ENCODE assay signal across 21 cellular contexts in the genomic region with DNA sequence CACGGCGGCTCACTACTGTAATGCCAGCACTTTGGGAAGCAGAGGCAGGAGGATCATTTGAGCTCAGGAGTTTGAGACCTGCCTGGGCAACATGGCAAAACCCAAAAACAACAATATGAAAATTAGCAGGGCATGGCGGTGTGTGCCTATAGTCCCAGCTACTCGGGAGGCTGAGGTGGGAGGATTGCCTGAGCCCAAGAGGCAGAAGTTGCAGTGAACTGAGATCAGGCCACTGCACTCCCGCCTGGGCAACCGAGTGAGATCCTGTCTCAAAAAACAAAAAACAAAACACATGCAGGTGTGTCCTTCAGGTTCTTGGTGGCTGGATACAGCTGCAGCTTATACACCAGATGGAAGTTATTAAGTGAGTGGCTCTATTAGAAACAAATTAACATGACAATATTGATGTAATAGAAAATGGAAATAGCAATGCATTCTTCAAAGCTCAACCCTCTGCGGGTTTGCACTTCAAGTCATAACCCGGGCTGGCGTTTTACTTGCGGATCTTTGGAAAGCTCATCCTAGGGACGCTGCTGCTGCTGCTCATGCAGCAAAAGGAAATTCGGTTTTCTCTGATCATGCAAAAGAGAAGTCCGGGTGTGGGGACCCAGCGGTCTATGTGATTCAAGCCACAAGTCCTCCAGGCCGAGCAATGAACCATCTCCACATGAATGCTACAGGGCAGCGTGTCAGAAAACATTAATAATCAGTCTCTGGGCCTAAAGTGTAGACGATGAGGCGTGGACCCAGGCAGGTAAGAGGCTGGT.
DNase-seq lines count a peak whose midpoint lies in the region; ATAC-seq, FAIRE-seq and TF ChIP-seq lines count a peak whose summit lies in the region.
"Had no signal": no experiment of that assay in that cellular context is flagged by ENCODE, and none has a peak within 500 bp of the region (broad histone marks: within the 10 kb centered on the region; RNA-seq: fewer than 3 reads in every experiment).

No MANE protein-coding gene starts in this region.

- H3K4me2 ChIP-seq in IMR-90 (ENCODE audit: low read depth, low read length), result no peak overlapping the region
- H3K4me2 ChIP-seq in mesenchymal stem cell (ENCODE audit: low read length, poor library complexity, severe bottlenecking), result no peak overlapping the region

- H3K4me1 ChIP-seq in IMR-90 (ENCODE audit: control insufficient read depth, insufficient read depth, low read length) (peaks cover 10% of the 10 kb centered on the region), mesenchymal stem cell (ENCODE audit: control insufficient read depth, insufficient read depth, low read depth, low read length) (peaks cover 19% of the 10 kb centered on the region), subcutaneous abdominal adipose tissue (ENCODE audit: control insufficient read depth in 5 of 5, insufficient read depth in 5 of 5, low read length in 5 of 5) (peaks cover 5 to 53% (median 41%) of the 10 kb centered on the region in 5 donors)

- H3K36me3 ChIP-seq in IMR-90 (ENCODE audit: control insufficient read depth, insufficient read depth, low read length) (no peaks in the 10 kb centered on the region), mesenchymal stem cell (ENCODE audit: control insufficient read depth in 1 of 2, insufficient read depth in 2 of 2, low read depth in 1 of 2, low read length in 2 of 2) (peaks cover 0 to 18% of the 10 kb centered on the region in 2 experiments), subcutaneous abdominal adipose tissue (ENCODE audit: control insufficient read depth in 5 of 5, insufficient read depth in 5 of 5, low read length in 5 of 5) (peaks cover 0 to 27% (median 14%) of the 10 kb centered on the region in 5 donors)
- H3K36me3 ChIP-seq: SJCRH30 had no signal

- peak overlapping the region; percentile 73 for H2AK9ac ChIP-seq in IMR-90 (replicated peaks; ENCODE audit: low read depth, low read length, poor library complexity)

- H3K23ac ChIP-seq in IMR-90 (ENCODE audit: low read depth, low read length), result no peak overlapping the region
- H3K23ac ChIP-seq in mesenchymal stem cell (ENCODE audit: low read length in 2 of 2), result peak overlapping the region in 1 of 2 experiments; percentile 26

- no peak overlapping the region for H3K27ac Mint-ChIP-seq in activated CD8-positive, alpha-beta memory T cell treated with anti-CD3 and anti-CD28 coated beads, Interleukin-2, amount 10 ng/mL, durations not matched to agents 7 days and 5 days
- H3K27ac Mint-ChIP-seq: B cell had no signal

- peak; percentile 41 for DNase-seq in activated CD8-positive, alpha-beta memory T cell treated with anti-CD3 and anti-CD28 coated beads for 24 hours
- no peak for DNase-seq in activated CD8-positive, alpha-beta memory T cell treated with anti-CD3 and anti-CD28 coated beads, Interleukin-2, amount 10 ng/mL, durations not matched to agents 7 days and 5 days
- DNase-seq in IMR-90, result no peak
- no peak for DNase-seq in mesenchymal stem cell
- no peak for DNase-seq in GM19239 (ENCODE audit: insufficient read length, low spot score)
- DNase-seq in glomerular visceral epithelial cell (ENCODE audit: extremely low spot score), result no peak
- DNase-seq in DMS79 treated with DMSO at 0.1 percent for 48 hours (lab: John Stamatoyannopoulos, UW), result no peak
- DNase-seq: Kasumi-1, NCI-H1092 treated with DMSO at 0.1 percent for 48 hours, NCI-H1436, NCI-H187, NCI-H2081 treated with DMSO at 0.1 percent for 48 hours, NCI-H524 treated with DMSO at 0.1 percent for 48 hours, NCI-H774, SJCRH30 had no signal

- H3K4me3 ChIP-seq in IMR-90 (ENCODE audit: insufficient read depth, low read depth, low read length), result no peak overlapping the region
- H3K4me3 ChIP-seq in mesenchymal stem cell (ENCODE audit: insufficient read depth in 1 of 2, low read depth in 1 of 2, low read length in 2 of 2), result no peak overlapping the region
- no peak overlapping the region for H3K4me3 ChIP-seq in subcutaneous abdominal adipose tissue (ENCODE audit: low read depth in 1 of 5, low read length in 5 of 5)
- H3K4me3 ChIP-seq: K562, SJCRH30 had no signal

- no peak for FAIRE-seq in GM19239 (lab: Jason Lieb, UNC)
- FAIRE-seq: HepG2, K562 had no signal

- H3K9ac ChIP-seq in IMR-90 (ENCODE audit: low read depth, low read length), result no peak overlapping the region
- H3K9ac ChIP-seq in mesenchymal stem cell (ENCODE audit: low read length), result no peak overlapping the region
- H3K9ac ChIP-seq in subcutaneous abdominal adipose tissue (ENCODE audit: low read length in 5 of 5), result no peak overlapping the region

- H2AK5ac ChIP-seq in IMR-90 (ENCODE audit: low read depth, low read length) (0 out of 2 replicates have a peak overlapping the region, but pooled peaks have one; percentile 7), mesenchymal stem cell (ENCODE audit: low read length, severe bottlenecking) (no peak overlapping the region)

- no peak for ATAC-seq in activated CD8-positive, alpha-beta memory T cell treated with anti-CD3 and anti-CD28 coated beads, Interleukin-2, amount 10 ng/mL, durations not matched to agents 7 days and 5 days
- ATAC-seq in IMR-90 (ENCODE audit: low read depth), result no peak
- ATAC-seq: HepG2, K562, SK-N-SH treated with all-trans-retinoic acid at 6 μM for 48 hours had no signal

- in situ Hi-C loops in IMR-90 (cut with MboI; ENCODE audit: low sequenced_read_pairs), result no loop called here

- no peak overlapping the region for H4K91ac ChIP-seq in IMR-90 (ENCODE audit: insufficient read depth, low read depth, low read length)
- H4K91ac ChIP-seq in mesenchymal stem cell (ENCODE audit: low read length), result no peak overlapping the region

- CTCF ChIA-PET in activated CD8-positive, alpha-beta memory T cell treated with anti-CD3 and anti-CD28 coated beads, Interleukin-2, amount 10 ng/mL, durations not matched to agents 7 days and 5 days (lab: Charles Lee), result no interaction called here
- CTCF ChIA-PET in IMR-90 (lab: Yijun Ruan, JAX), result interaction anchor here (1.0 kb wide), 1 partner anchor 33 kb away, joined by 3 read pairs; no protein-coding TSS in a partner anchor

- H3K9me3 Mint-ChIP-seq in activated CD8-positive, alpha-beta memory T cell treated with anti-CD3 and anti-CD28 coated beads, Interleukin-2, amount 10 ng/mL, durations not matched to agents 7 days and 5 days (ENCODE audit: low read depth), result no peaks in the 10 kb centered on the region

- TF ChIP-seq POLR2A in IMR-90 (IDR thresholded peaks at IDR 0.05; ENCODE audit: low read depth, low read length), result no peak

- no peak overlapping the region; the same call in 1 of the 2 replicates for H4K5ac ChIP-seq in IMR-90 (ENCODE audit: low read depth, low read length)

- TF ChIP-seq RAD21 in IMR-90 (IDR thresholded peaks at IDR 0.05; ENCODE audit: low read length), result no peak

- H2BK5ac ChIP-seq in IMR-90 (ENCODE audit: low read depth, low read length, poor library complexity, severe bottlenecking) (no peak overlapping the region), mesenchymal stem cell (ENCODE audit: low read depth, low read length, poor library complexity, severe bottlenecking) (no peak overlapping the region)

- no peak overlapping the region for H2BK120ac ChIP-seq in IMR-90 (ENCODE audit: low read depth, low read length)
- H2BK120ac ChIP-seq in mesenchymal stem cell (ENCODE audit: low read depth, low read length), result no peak overlapping the region

- no peak for TF ChIP-seq CTCF in IMR-90 (conservative IDR thresholded peaks at IDR 0.05; ENCODE audit: low read depth, low read length)

- no TSS peak for BruUV-seq in IMR-90 (replicated peaks; lab: Mats Ljungman, UMichigan)

- no peaks in the 10 kb centered on the region for H3K27me3 Mint-ChIP-seq in activated CD8-positive, alpha-beta memory T cell treated with anti-CD3 and anti-CD28 coated beads, Interleukin-2, amount 10 ng/mL, durations not matched to agents 7 days and 5 days

- no peak overlapping the region for H3K4me3 Mint-ChIP-seq in activated CD8-positive, alpha-beta memory T cell treated with anti-CD3 and anti-CD28 coated beads, Interleukin-2, amount 10 ng/mL, durations not matched to agents 7 days and 5 days
- H3K4me3 Mint-ChIP-seq: B cell had no signal

- H3K79me1 ChIP-seq in IMR-90 (ENCODE audit: low read depth in 1 of 2, low read length in 2 of 2) (peaks cover 27 to 78% of the 10 kb centered on the region in 2 experiments), mesenchymal stem cell (replicated peaks; ENCODE audit: low read length, poor library complexity, severe bottlenecking) (peaks cover 21% of the 10 kb centered on the region)

- H3K4ac ChIP-seq in IMR-90 (ENCODE audit: low read depth, low read length) (no peak overlapping the region; the same call in 1 of the 2 replicates), mesenchymal stem cell (ENCODE audit: low read depth in 1 of 2, low read length in 2 of 2) (peak overlapping the region in 1 of 2 experiments; percentile 40)

- H3K4me1 Mint-ChIP-seq in activated CD8-positive, alpha-beta memory T cell treated with anti-CD3 and anti-CD28 coated beads, Interleukin-2, amount 10 ng/mL, durations not matched to agents 7 days and 5 days, result no peaks in the 10 kb centered on the region

- H3K18ac ChIP-seq in IMR-90 (ENCODE audit: low read depth, low read length) (no peak overlapping the region), mesenchymal stem cell (ENCODE audit: low read depth in 1 of 2, low read length in 2 of 2) (peak overlapping the region in 1 of 2 experiments; percentile 47)

- no peak overlapping the region for H3K56ac ChIP-seq in IMR-90 (ENCODE audit: extremely low read depth, insufficient read depth, low read length)

- no peaks in the 10 kb centered on the region for H3K36me3 Mint-ChIP-seq in activated CD8-positive, alpha-beta memory T cell treated with anti-CD3 and anti-CD28 coated beads, Interleukin-2, amount 10 ng/mL, durations not matched to agents 7 days and 5 days

- POLR2A ChIA-PET in IMR-90 (lab: Charles Lee; ENCODE audit: unreplicated experiment), result no interaction called here

- H4K8ac ChIP-seq in IMR-90 (ENCODE audit: low read depth in 2 of 2, low read length in 2 of 2), result no peak overlapping the region
- H4K8ac ChIP-seq in mesenchymal stem cell (ENCODE audit: low read length), result no peak overlapping the region

- H2BK20ac ChIP-seq in IMR-90 (ENCODE audit: low read depth, low read length), result no peak overlapping the region

- no peaks in the 10 kb centered on the region for H3K27me3 ChIP-seq in IMR-90 (ENCODE audit: control insufficient read depth, insufficient read depth, low read length)
- no peaks in the 10 kb centered on the region for H3K27me3 ChIP-seq in mesenchymal stem cell (ENCODE audit: control insufficient read depth in 1 of 2, insufficient read depth in 1 of 2, low read length in 2 of 2)
- no peaks in the 10 kb centered on the region for H3K27me3 ChIP-seq in subcutaneous abdominal adipose tissue (ENCODE audit: control insufficient read depth in 5 of 5, insufficient read depth in 4 of 5, low read length in 5 of 5)
- H3K27me3 ChIP-seq: SJCRH30 had no signal

- no peaks in the 10 kb centered on the region for H4K20me1 ChIP-seq in IMR-90 (ENCODE audit: insufficient read depth, low read length)

- peaks cover 17% of the 10 kb centered on the region for H3K9me1 ChIP-seq in IMR-90 (ENCODE audit: insufficient read depth, low read length)

- peak overlapping the region; percentile 46 to 54 for H2BK12ac ChIP-seq in mesenchymal stem cell (ENCODE audit: low read length in 2 of 2)

- H3K14ac ChIP-seq in IMR-90 (replicated peaks; ENCODE audit: low read depth, low read length) (no peak overlapping the region), mesenchymal stem cell (ENCODE audit: low read length in 2 of 2) (no peak overlapping the region)

- WGBS in IMR-90 (ENCODE audit: extremely low coverage in 2 of 2, insufficient read length in 1 of 2), 2 experiments, result 97% methylated on average over 8 of the region's 18 CpGs; no CpG with 5 or more reads in 1 of the 2 experiments
- 88% methylated on average over 16 of the region's 18 CpGs for WGBS in mesenchymal stem cell

- intact Hi-C loops in IMR-90 (cut with micrococcal nuclease), result no loop called here

- H2AFZ ChIP-seq in IMR-90 (replicated peaks; ENCODE audit: low read length, poor library complexity) (no peak overlapping the region), mesenchymal stem cell (ENCODE audit: low read depth, low read length) (no peak overlapping the region)

- H2BK15ac ChIP-seq in IMR-90 (ENCODE audit: low read depth, low read length) (peak overlapping the region; percentile 19; the same call in 1 of the 3 replicates), mesenchymal stem cell (ENCODE audit: low read depth, poor library complexity, severe bottlenecking) (no peak overlapping the region)

- H3K9me3 ChIP-seq in IMR-90 (ENCODE audit: control insufficient read depth, insufficient read depth, low read length), result no peaks in the 10 kb centered on the region
- H3K9me3 ChIP-seq in mesenchymal stem cell (ENCODE audit: control insufficient read depth, low read length), result no peaks in the 10 kb centered on the region
- no peaks in the 10 kb centered on the region for H3K9me3 ChIP-seq in subcutaneous abdominal adipose tissue (ENCODE audit: control insufficient read depth in 5 of 5, low read length in 5 of 5)
- H3K9me3 ChIP-seq: SJCRH30 had no signal

- dilution Hi-C loops in IMR-90 (cut with HindIII; ENCODE audit: low sequenced_read_pairs, unreplicated experiment), result no loop called here

- H3K27ac ChIP-seq in IMR-90 (ENCODE audit: insufficient read depth, low read length) (no peak overlapping the region), mesenchymal stem cell (ENCODE audit: low read length, poor library complexity, severe bottlenecking) (no peak overlapping the region), subcutaneous abdominal adipose tissue (ENCODE audit: low read depth, low read length) (peak overlapping the region; percentile 54)
- H3K27ac ChIP-seq: 22Rv1, SJCRH30 had no signal
